In the genomic region with DNA sequence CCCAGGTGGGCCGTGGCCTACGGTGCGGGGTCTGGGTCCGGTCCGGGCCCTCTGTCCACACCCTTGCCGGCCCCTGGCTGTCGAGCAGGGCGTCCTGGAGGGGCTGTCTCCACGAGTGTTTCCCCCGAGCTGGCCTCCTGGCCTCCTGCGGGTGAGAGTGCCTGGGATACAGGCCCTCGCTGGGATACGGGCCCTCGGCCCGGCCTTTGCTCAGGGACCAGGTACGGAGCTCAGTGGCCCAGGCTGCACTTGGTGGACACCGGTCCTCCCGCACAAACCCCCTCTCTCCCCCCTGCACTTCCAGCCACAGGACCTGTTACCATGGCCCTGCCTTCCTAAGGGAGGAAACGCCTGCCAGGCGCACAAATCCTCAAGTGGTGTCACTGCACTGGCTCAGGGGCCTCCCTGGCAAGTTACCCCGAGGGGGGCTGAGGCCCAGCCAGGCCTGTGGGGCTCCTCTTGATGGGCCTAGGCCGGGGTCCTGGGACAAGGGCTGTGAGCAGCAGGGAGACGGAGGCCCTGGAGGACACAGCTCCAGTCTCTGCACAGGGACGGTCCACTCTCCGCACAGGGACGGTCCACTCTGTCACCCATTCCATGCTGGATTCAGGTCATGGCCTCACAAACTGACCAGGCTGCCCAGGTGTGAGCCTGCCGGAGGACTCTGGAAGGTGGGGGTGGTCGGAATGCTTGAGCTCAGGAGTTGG, we compare ENCODE assay signal across 24 cellular contexts. TPM values are rescaled to one million over a fixed set of nuclear protein-coding genes. Genes with fewer than 3 reads are reported as not detected.
DNase-seq lines count a peak whose midpoint lies in the region; ATAC-seq and TF ChIP-seq lines count a peak whose summit lies in the region.
"Had no signal": no experiment of that assay in that cellular context is flagged by ENCODE, and none has a peak within 500 bp of the region (broad histone marks: within the 10 kb centered on the region; RNA-seq: fewer than 3 reads in every experiment).

No MANE protein-coding gene starts in this region.

- H3K36me3 ChIP-seq in NT2/D1 (ENCODE audit: insufficient read depth, insufficient read length, low read length) (peaks cover 9% of the 10 kb centered on the region), lower lobe of right lung (no peaks in the 10 kb centered on the region), SJCRH30 (no peaks in the 10 kb centered on the region)
- H3K36me3 ChIP-seq: HAP-1, heart left ventricle, left lung, sigmoid colon had no signal

- peaks cover 6% of the 10 kb centered on the region for H3K4me1 ChIP-seq in NT2/D1 (ENCODE audit: insufficient read depth, insufficient read length)
- H3K4me1 ChIP-seq in lower lobe of right lung = no peaks in the 10 kb centered on the region
- H3K4me1 ChIP-seq in SJCRH30 = no peaks in the 10 kb centered on the region
- H3K4me1 ChIP-seq: HAP-1, heart left ventricle, left lung, sigmoid colon had no signal

- no peak for TF ChIP-seq CTCF in lower lobe of right lung (IDR thresholded peaks at IDR 0.05)
- TF ChIP-seq CTCF in type B pancreatic cell (conservative IDR thresholded peaks at IDR 0.05) = no peak

- no peak overlapping the region for H3K27ac ChIP-seq in lower lobe of right lung
- H3K27ac ChIP-seq in SJCRH30 = no peak overlapping the region
- H3K27ac ChIP-seq: heart left ventricle, left lung, sigmoid colon had no signal

- no peaks in the 10 kb centered on the region for H3K9me3 Mint-ChIP-seq in activated naive CD4-positive, alpha-beta T cell treated with anti-CD3 and anti-CD28 coated beads for 36 hours
- no peaks in the 10 kb centered on the region for H3K9me3 Mint-ChIP-seq in type B pancreatic cell

- H3K27ac Mint-ChIP-seq in activated naive CD4-positive, alpha-beta T cell treated with anti-CD3 and anti-CD28 coated beads for 36 hours = no peak overlapping the region
- H3K27ac Mint-ChIP-seq in type B pancreatic cell = no peak overlapping the region
- H3K27ac Mint-ChIP-seq: nephron progenitor cell, T-helper 17 cell had no signal

- peak; percentile 3 for DNase-seq in activated naive CD4-positive, alpha-beta T cell treated with anti-CD3 and anti-CD28 coated beads for 36 hours
- no peak for DNase-seq in activated naive CD4-positive, alpha-beta T cell treated with anti-CD3 and anti-CD28 coated beads, Interleukin-2, amount 50 U/mL, for 16 hours
- DNase-seq in NT2/D1 (ENCODE audit: low read depth, low spot score) (no peak), lower lobe of right lung (peak; percentile 39), type B pancreatic cell (ENCODE audit: extremely low spot score, unreplicated experiment) (peak; percentile 74), SJCRH30 (no peak), anterior cingulate cortex (lab: John Stamatoyannopoulos, UW) (no peak)
- DNase-seq: ACHN; activated CD4-positive, alpha-beta T cell treated with anti-CD3 and anti-CD28 coated beads for 4 hours; activated effector memory CD4-positive, alpha-beta T cell treated with Interleukin-2 at 50 U/mL for 16 hours; effector memory CD4-positive, alpha-beta T cell; foreskin fibroblast; Kasumi-1; MV-4-11; NCI-H524; nephron progenitor cell; sigmoid colon; T-helper 17 cell had no signal

- CTCF ChIA-PET in activated naive CD4-positive, alpha-beta T cell treated with anti-CD3 and anti-CD28 coated beads for 36 hours (lab: Charles Lee) = no interaction called here

- H3K36me3 Mint-ChIP-seq in activated naive CD4-positive, alpha-beta T cell treated with anti-CD3 and anti-CD28 coated beads for 36 hours (ENCODE audit: low read depth) = no peaks in the 10 kb centered on the region
- peaks cover 4% of the 10 kb centered on the region for H3K36me3 Mint-ChIP-seq in type B pancreatic cell
- H3K36me3 Mint-ChIP-seq: CD14-positive monocyte had no signal

- no peaks in the 10 kb centered on the region for H3K27me3 Mint-ChIP-seq in activated naive CD4-positive, alpha-beta T cell treated with anti-CD3 and anti-CD28 coated beads for 36 hours (ENCODE audit: low read depth)
- no peaks in the 10 kb centered on the region for H3K27me3 Mint-ChIP-seq in type B pancreatic cell
- H3K27me3 Mint-ChIP-seq: brain, T-helper 17 cell had no signal

- H3K4me3 ChIP-seq in NT2/D1 (ENCODE audit: insufficient read length, low read depth) = no peak overlapping the region
- H3K4me3 ChIP-seq in lower lobe of right lung = no peak overlapping the region
- H3K4me3 ChIP-seq in SJCRH30 = no peak overlapping the region
- H3K4me3 ChIP-seq: HAP-1, heart left ventricle, left lung, mucosa of descending colon, sigmoid colon had no signal

- intact Hi-C loops in activated naive CD4-positive, alpha-beta T cell treated with anti-CD3 and anti-CD28 coated beads for 36 hours (cut with micrococcal nuclease) = no loop called here
- intact Hi-C loops in lower lobe of right lung (cut with DNase I) = no loop called here

- ATAC-seq in lower lobe of right lung = no peak
- ATAC-seq: left lung had no signal

- peaks cover 6% of the 10 kb centered on the region for H3K4me1 Mint-ChIP-seq in activated naive CD4-positive, alpha-beta T cell treated with anti-CD3 and anti-CD28 coated beads for 36 hours (ENCODE audit: low read depth)
- H3K4me1 Mint-ChIP-seq in type B pancreatic cell (ENCODE audit: unreplicated experiment) = no peaks in the 10 kb centered on the region
- H3K4me1 Mint-ChIP-seq: brain, CD14-positive monocyte had no signal

- H3K9me3 ChIP-seq in NT2/D1 (ENCODE audit: insufficient read depth, low read length) (no peaks in the 10 kb centered on the region), lower lobe of right lung (no peaks in the 10 kb centered on the region), SJCRH30 (replicated peaks) (no peaks in the 10 kb centered on the region)
- H3K9me3 ChIP-seq: HAP-1, heart left ventricle, left lung, mucosa of descending colon, sigmoid colon had no signal

- no peaks in the 10 kb centered on the region for H3K27me3 ChIP-seq in NT2/D1 (ENCODE audit: insufficient read depth, insufficient read length)
- H3K27me3 ChIP-seq in lower lobe of right lung (ENCODE audit: low read depth) = no peaks in the 10 kb centered on the region
- no peaks in the 10 kb centered on the region for H3K27me3 ChIP-seq in SJCRH30
- H3K27me3 ChIP-seq: heart left ventricle, left lung, sigmoid colon had no signal

- H3K9ac ChIP-seq in NT2/D1 (ENCODE audit: insufficient read length, low read depth) = peak overlapping the region; percentile 32

- H3K4me3 Mint-ChIP-seq in activated naive CD4-positive, alpha-beta T cell treated with anti-CD3 and anti-CD28 coated beads for 36 hours = no peak overlapping the region
- H3K4me3 Mint-ChIP-seq in type B pancreatic cell = no peak overlapping the region
- H3K4me3 Mint-ChIP-seq: brain, CD14-positive monocyte, nephron progenitor cell, T-helper 17 cell had no signal

RNA-seq across cellular contexts. Expression of a gene that starts 18.2 kb away (rescaled TPM):
- total RNA-seq in activated naive CD4-positive, alpha-beta T cell treated with anti-CD3 and anti-CD28 coated beads for 36 hours = not detected
- total RNA-seq in lower lobe of right lung = 0.65 TPM
- total RNA-seq in type B pancreatic cell (ENCODE audit: low replicate concordance) = 1.2 and 2.5 TPM in 2 replicates
- not detected in 2 replicates for total RNA-seq in SJCRH30 (2014; rRNA removed; shearing (Covaris generic))
- total RNA-seq: heart left ventricle, sigmoid colon, T-helper 17 cell had no signal

RNA-seq across cellular contexts. Expression of a gene that starts 23.6 kb away (rescaled TPM):
- 10 to 100 TPM; 14.9 to 18.6 TPM for total RNA-seq in activated naive CD4-positive, alpha-beta T cell treated with anti-CD3 and anti-CD28 coated beads for 36 hours
- total RNA-seq in lower lobe of right lung = 11.7 TPM
- 20.0 and 21.2 TPM in 2 replicates for total RNA-seq in type B pancreatic cell (ENCODE audit: low replicate concordance)
- 19.9 and 20.8 TPM in 2 replicates for total RNA-seq in SJCRH30 (2014; rRNA removed; shearing (Covaris generic))

Comparison
In these comparisons a context has a peak if more than half of its experiments do, and no peak if none do; other contexts are left out.
1. DNase-seq: peak in activated naive CD4-positive, alpha-beta T cell treated with anti-CD3 and anti-CD28 coated beads for 36 hours (single experiment), lower lobe of right lung (single experiment) and type B pancreatic cell (single experiment); none in activated naive CD4-positive, alpha-beta T cell treated with anti-CD3 and anti-CD28 coated beads, Interleukin-2, amount 50 U/mL, for 16 hours (single experiment), NT2/D1 (single experiment), SJCRH30 (0 of 2) and anterior cingulate cortex (0 of 58).